In the genomic region with DNA sequence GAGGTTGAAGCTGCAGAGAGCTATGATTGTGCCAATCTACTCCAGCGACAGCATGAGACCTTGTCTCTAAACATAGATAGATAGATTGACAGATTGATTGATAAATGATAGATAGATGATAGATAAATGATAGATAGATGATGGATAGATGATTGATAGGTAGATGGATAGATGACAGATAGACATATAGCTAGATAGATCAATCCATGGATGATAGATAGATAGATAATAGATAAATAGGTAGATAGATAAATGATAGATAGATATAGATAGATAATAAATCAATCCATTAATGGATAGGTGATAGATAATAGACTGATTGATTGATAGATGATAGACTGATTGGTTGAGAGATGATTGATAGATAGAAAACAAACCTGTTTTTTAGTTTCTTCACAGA, we compare ENCODE assay signal across 34 cellular contexts.
"Had no signal": no experiment of that assay in that cellular context is flagged by ENCODE, and none has a peak within 500 bp of the region (broad histone marks: within the 10 kb centered on the region; RNA-seq: fewer than 3 reads in every experiment).

No MANE protein-coding gene starts in this region.

- FAIRE-seq: astrocyte, bronchial epithelial cell had no signal

- ATAC-seq: activated naive CD4-positive, alpha-beta T cell treated with anti-CD3 and anti-CD28 coated beads, Interleukin-2, amount 50 U/mL, for 72 hours; activated naive CD8-positive, alpha-beta T cell treated with anti-CD3 and anti-CD28 coated beads, Interleukin-2, amount 50 U/mL, for 24 hours; activated T-cell treated with anti-CD3 and anti-CD28 coated beads, Interleukin-2, amount 50 U/mL, for 4 hours; activated T-cell treated with anti-CD3 and anti-CD28 coated beads, Interleukin-2, amount 50 U/mL, for 72 hours; activated T-helper 17 cell treated with anti-CD3 and anti-CD28 coated beads, Interleukin-2, amount 50 U/mL, for 72 hours; body of pancreas had no signal

- H3K4me1 ChIP-seq: adrenal gland, ascending aorta, body of pancreas, breast epithelium had no signal

- H3K27me3 ChIP-seq: adrenal gland, ascending aorta, body of pancreas, brain microvascular endothelial cell, breast epithelium, cardiac muscle cell had no signal

- H3K27ac ChIP-seq: adrenal gland, ascending aorta, body of pancreas, brain microvascular endothelial cell, breast epithelium, cardiac muscle cell had no signal

- H3K4me3 ChIP-seq: adrenal gland, ascending aorta, body of pancreas, breast epithelium, cardiac muscle cell had no signal

- H3K36me3 ChIP-seq: adrenal gland, ascending aorta, brain microvascular endothelial cell, breast epithelium, cardiac muscle cell had no signal

- DNase-seq: activated effector memory CD4-positive, alpha-beta T cell treated with anti-CD3 and anti-CD28 coated beads, Interleukin-2, amount 50 U/mL, for 16 hours; activated effector memory CD4-positive, alpha-beta T cell treated with Interleukin-2 at 50 U/mL for 16 hours; activated gamma-delta T cell; activated gamma-delta T cell treated with Interleukin-2 at 50 U/mL for 16 hours; activated naive CD4-positive, alpha-beta T cell; activated naive CD4-positive, alpha-beta T cell treated with anti-CD3 and anti-CD28 coated beads for 36 hours; activated naive CD4-positive, alpha-beta T cell treated with anti-CD3 and anti-CD28 coated beads, Interleukin-2, amount 10 ng/mL, durations not matched to agents 7 days and 5 days; activated naive CD4-positive, alpha-beta T cell treated with anti-CD3 and anti-CD28 coated beads, Interleukin-2, amount 50 U/mL, for 16 hours; activated naive CD4-positive, alpha-beta T cell treated with Interleukin-2 at 50 U/mL for 16 hours; activated naive CD8-positive, alpha-beta T cell treated with anti-CD3 and anti-CD28 coated beads for 36 hours; activated naive CD8-positive, alpha-beta T cell treated with anti-CD3 and anti-CD28 coated beads, Interleukin-2, amount 10 ng/mL, durations not matched to agents 7 days and 5 days; activated naive CD8-positive, alpha-beta T cell treated with anti-CD3 and anti-CD28 coated beads, Interleukin-2, amount 50 U/mL, for 24 hours; activated T-cell treated with anti-CD3 and anti-CD28 coated beads, Interleukin-2, amount 50 U/mL, for 1 hour; activated T-cell treated with anti-CD3 and anti-CD28 coated beads, Interleukin-2, amount 50 U/mL, for 24 hours; activated T-cell treated with anti-CD3 and anti-CD28 coated beads, Interleukin-2, amount 50 U/mL, for 4 hours; activated T-cell treated with anti-CD3 and anti-CD28 coated beads, Interleukin-2, amount 50 U/mL, for 48 hours; activated T-cell treated with anti-CD3 and anti-CD28 coated beads, Interleukin-2, amount 50 U/mL, for 72 hours; adrenal gland; amniotic stem cell; amygdala; anterior cingulate cortex; aorta; body of pancreas; brain microvascular endothelial cell; caudate nucleus; central memory CD4-positive, alpha-beta T cell; cerebellar nuclear complex had no signal

- H3K9me3 ChIP-seq: adrenal gland, ascending aorta, body of pancreas had no signal
